ENCODE assay signal across 10 cellular contexts in genomic region chr4:128986908-128987307, GRCh38.
"Had no signal": no experiment of that assay in that cellular context is flagged by ENCODE, and none has a peak within 500 bp of the region (broad histone marks: within the 10 kb centered on the region; RNA-seq: fewer than 3 reads in every experiment).

No MANE protein-coding gene starts in this region.

- H3K4me1 ChIP-seq: HAP-1 had no signal

- H3K36me3 ChIP-seq: HAP-1 had no signal

- H3K4me3 ChIP-seq: GM23248, HAP-1 had no signal

- H3K9ac ChIP-seq: GM23248, KMS-11 had no signal

- H3K4me2 ChIP-seq: KMS-11 had no signal

- H3K27ac ChIP-seq: GM23248, HL-60, KMS-11 had no signal

- H2AFZ ChIP-seq: GM23248 had no signal

- FAIRE-seq: H54, HepG2 had no signal

- DNase-seq: GM23248, GOT3, HFFc6, KBM-7 had no signal

- ATAC-seq: HCT116 had no signal

- H3K9me3 ChIP-seq: HAP-1 had no signal
